8 cellular contexts compared by ENCODE assay signal in genomic region chr11:54927704-54928103, GRCh38.
"Had no signal": no experiment of that assay in that cellular context is flagged by ENCODE, and none has a peak within 500 bp of the region (broad histone marks: within the 10 kb centered on the region; RNA-seq: fewer than 3 reads in every experiment).

No MANE protein-coding gene starts in this region.

- H3K4me3 ChIP-seq: GM23338 had no signal

- DNase-seq: H9, HCEC 1CT, KG1 had no signal

- H3K4me2 ChIP-seq: GM23338 had no signal

- H3K27me3 Mint-ChIP-seq: IgD-negative memory B cell had no signal

- H3K4me3 Mint-ChIP-seq: GM23338, H9 had no signal

- ATAC-seq: GM23338 had no signal

- H3K27ac Mint-ChIP-seq: GM23338, H9, IgD-negative memory B cell had no signal

- H3K27ac ChIP-seq: HL-60 had no signal

- H3K4me1 Mint-ChIP-seq: GM23338, H9, IgD-negative memory B cell had no signal

- FAIRE-seq: H1, H54 had no signal

- H2AFZ ChIP-seq: GM23338 had no signal
